20 cellular contexts compared by ENCODE assay signal in genomic region chr1:22315315-22316078, GRCh38.
DNase-seq lines count a peak whose midpoint lies in the region; ATAC-seq and TF ChIP-seq lines count a peak whose summit lies in the region.
"Had no signal": no experiment of that assay in that cellular context is flagged by ENCODE, and none has a peak within 500 bp of the region (broad histone marks: within the 10 kb centered on the region; RNA-seq: fewer than 3 reads in every experiment).

No MANE protein-coding gene starts in this region.

- ATAC-seq in SK-N-SH treated with all-trans-retinoic acid at 6 μM for 48 hours, result no peak
- ATAC-seq in left lobe of liver, result no peak
- peak; percentile 12 for ATAC-seq in upper lobe of right lung
- ATAC-seq: CD8-positive, alpha-beta T cell; GM12878 had no signal

- H3K27ac Mint-ChIP-seq in glutamatergic neuron (ENCODE audit: unreplicated experiment), result no peak overlapping the region
- H3K27ac Mint-ChIP-seq: B cell; CD8-positive, alpha-beta T cell had no signal

- H3K4me3 ChIP-seq in SK-N-SH (ENCODE audit: low read depth in 2 of 2, low read length in 1 of 2), result no peak overlapping the region
- no peak overlapping the region for H3K4me3 ChIP-seq in adrenal gland
- H3K4me3 ChIP-seq in upper lobe of right lung, result no peak overlapping the region
- H3K4me3 ChIP-seq: GM12878, PC-9 had no signal

- peaks cover 13% of the 10 kb centered on the region for H3K4me1 Mint-ChIP-seq in glutamatergic neuron (ENCODE audit: low read depth, unreplicated experiment)
- H3K4me1 Mint-ChIP-seq: B cell had no signal

- DNase-seq in SK-N-SH (peak; percentile 56), adrenal gland (peak in 4 of 7 donors; percentile 17 to 38 (median 28)), left lobe of liver (ENCODE audit: low spot score) (peak; percentile 41), upper lobe of right lung (no peak), globus pallidus (ENCODE audit: low spot score) (no peak), GM10266 (ENCODE audit: extremely low spot score) (no peak), glutamatergic neuron (no peak)
- DNase-seq: GOT3, KBM-7, MV-4-11, NCI-H1436, NCI-H2081, NCI-H510A, NCI-H82, PC-9 had no signal

- H3K9me3 Mint-ChIP-seq in glutamatergic neuron (ENCODE audit: unreplicated experiment), result peaks cover 8% of the 10 kb centered on the region
- H3K9me3 Mint-ChIP-seq: CD8-positive, alpha-beta T cell had no signal

- intact Hi-C loops in adrenal gland (cut with DNase I), result no loop called here
- intact Hi-C loops in upper lobe of right lung (cut with DNase I), result no loop called here

- no peak for TF ChIP-seq POLR2A in adrenal gland (IDR thresholded peaks at IDR 0.05)

- no peaks in the 10 kb centered on the region for H3K36me3 Mint-ChIP-seq in glutamatergic neuron (ENCODE audit: unreplicated experiment)
- H3K36me3 Mint-ChIP-seq: CD8-positive, alpha-beta T cell had no signal

- no peak overlapping the region for H3K4me2 ChIP-seq in SK-N-SH
- H3K4me2 ChIP-seq: PC-9 had no signal

- H3K4me3 Mint-ChIP-seq in glutamatergic neuron (ENCODE audit: unreplicated experiment), result no peak overlapping the region
- H3K4me3 Mint-ChIP-seq: B cell; CD8-positive, alpha-beta T cell had no signal

- H3K4me1 ChIP-seq in SK-N-SH (ENCODE audit: control insufficient read depth in 1 of 2, insufficient read depth in 2 of 2, low read depth in 1 of 2, low read length in 1 of 2) (peaks cover 0 to 45% of the 10 kb centered on the region in 2 experiments; a peak in 2 of 4 replicates), adrenal gland (replicated peaks in 1 of 2) (peaks cover 14 to 22% of the 10 kb centered on the region in 2 donors), upper lobe of right lung (no peaks in the 10 kb centered on the region)

- CTCF ChIA-PET in SK-N-SH (lab: Yijun Ruan, JAX), result interaction anchor here (0.9 to 1.2 kb wide), 2 partner anchors 210 to 212 kb away, joined by 3 read pairs; no protein-coding TSS in a partner anchor

- H3K27me3 Mint-ChIP-seq in glutamatergic neuron (ENCODE audit: unreplicated experiment), result peaks cover 9% of the 10 kb centered on the region

- no peaks in the 10 kb centered on the region for H3K9me2 ChIP-seq in SK-N-SH

- no peak overlapping the region for H2AFZ ChIP-seq in SK-N-SH (ENCODE audit: low read depth)
- H2AFZ ChIP-seq: PC-9 had no signal

- POLR2A ChIA-PET in SK-N-SH (lab: Yijun Ruan, JAX), result no interaction called here

- H3K27ac ChIP-seq in SK-N-SH (ENCODE audit: low read depth in 2 of 2, low read length in 1 of 2) (peak overlapping the region in 1 of 2 experiments; percentile 64; a peak in 2 of 4 replicates), adrenal gland (peak overlapping the region in 1 of 5 donors; percentile 33), upper lobe of right lung (no peak overlapping the region)
- H3K27ac ChIP-seq: 22Rv1, PC-9 had no signal

- WGBS in SK-N-SH (ENCODE audit: low lambda C conversion rate), result 62% methylated on average over 15 of the region's 21 CpGs
- WGBS in adrenal gland, 4 donors, result 68 to 73% (median 71%) methylated on average over 15 to 21 of the region's 21 CpGs

- no peak; the same call in 1 of the 2 replicates for TF ChIP-seq RAD21 in SK-N-SH (IDR thresholded peaks at IDR 0.05; ENCODE audit: low read length)

- H3K9me3 ChIP-seq in SK-N-SH (no peaks in the 10 kb centered on the region), adrenal gland (replicated peaks in 1 of 3) (no peaks in the 10 kb centered on the region), upper lobe of right lung (no peaks in the 10 kb centered on the region)

- no peaks in the 10 kb centered on the region for H3K36me3 ChIP-seq in SK-N-SH (replicated peaks in 1 of 2; ENCODE audit: control insufficient read depth in 1 of 2, insufficient read depth in 2 of 2, low read length in 1 of 2)
- H3K36me3 ChIP-seq in adrenal gland (replicated peaks in 1 of 2), result no peaks in the 10 kb centered on the region
- H3K36me3 ChIP-seq in upper lobe of right lung, result no peaks in the 10 kb centered on the region

- TF ChIP-seq CTCF in SK-N-SH (IDR thresholded peaks at IDR 0.05) (no peak), adrenal gland (IDR thresholded peaks at IDR 0.05) (no peak), upper lobe of right lung (IDR thresholded peaks at IDR 0.05) (no peak), GM10266 (IDR thresholded peaks at IDR 0.05; ENCODE audit: control insufficient read depth, insufficient read depth, low read depth, missing control alignments) (no peak), glutamatergic neuron (IDR thresholded peaks at IDR 0.05; ENCODE audit: partially characterized antibody, unreplicated experiment) (no peak)

- H3K9ac ChIP-seq in SK-N-SH, result no peak overlapping the region

- H3K79me2 ChIP-seq in SK-N-SH (ENCODE audit: insufficient read depth), result no peaks in the 10 kb centered on the region

- peak in 1 of 2 experiments; percentile 35; a peak in 1 of 4 replicates for TF ChIP-seq EP300 in SK-N-SH (IDR thresholded peaks at IDR 0.05; ENCODE audit: borderline replicate concordance in 1 of 2, low read depth in 1 of 2, low read length in 1 of 2)

- no peaks in the 10 kb centered on the region for H3F3A ChIP-seq in SK-N-SH (replicated peaks; ENCODE audit: insufficient read depth)

- no peaks in the 10 kb centered on the region for H4K20me1 ChIP-seq in SK-N-SH (ENCODE audit: insufficient read depth)

- no peaks in the 10 kb centered on the region; the same call in 1 of the 2 replicates for H3K27me3 ChIP-seq in SK-N-SH (ENCODE audit: insufficient read depth)
- H3K27me3 ChIP-seq in adrenal gland, result no peaks in the 10 kb centered on the region
- H3K27me3 ChIP-seq in upper lobe of right lung, result peaks cover 15% of the 10 kb centered on the region

TF ChIP-seq in SK-N-SH, 30 proteins besides CTCF, POLR2A, EP300 and RAD21 (continues in another document):
- TF ChIP-seq RFX5 (IDR thresholded peaks at IDR 0.05; ENCODE audit: low read length) (no peak), GABPA (IDR thresholded peaks at IDR 0.05; ENCODE audit: low read depth) (no peak), MXI1 (IDR thresholded peaks at IDR 0.05; ENCODE audit: low read depth, low read length) (peak; percentile 16; the same call in 1 of the 2 replicates), RCOR1 (IDR thresholded peaks at IDR 0.05; ENCODE audit: low read length) (peak; percentile 54; the same call in 1 of the 2 replicates), EZH2phosphoT487 (IDR thresholded peaks at IDR 0.05; ENCODE audit: borderline replicate concordance, low read depth) (no peak)
- TF ChIP-seq, protein P1, sequence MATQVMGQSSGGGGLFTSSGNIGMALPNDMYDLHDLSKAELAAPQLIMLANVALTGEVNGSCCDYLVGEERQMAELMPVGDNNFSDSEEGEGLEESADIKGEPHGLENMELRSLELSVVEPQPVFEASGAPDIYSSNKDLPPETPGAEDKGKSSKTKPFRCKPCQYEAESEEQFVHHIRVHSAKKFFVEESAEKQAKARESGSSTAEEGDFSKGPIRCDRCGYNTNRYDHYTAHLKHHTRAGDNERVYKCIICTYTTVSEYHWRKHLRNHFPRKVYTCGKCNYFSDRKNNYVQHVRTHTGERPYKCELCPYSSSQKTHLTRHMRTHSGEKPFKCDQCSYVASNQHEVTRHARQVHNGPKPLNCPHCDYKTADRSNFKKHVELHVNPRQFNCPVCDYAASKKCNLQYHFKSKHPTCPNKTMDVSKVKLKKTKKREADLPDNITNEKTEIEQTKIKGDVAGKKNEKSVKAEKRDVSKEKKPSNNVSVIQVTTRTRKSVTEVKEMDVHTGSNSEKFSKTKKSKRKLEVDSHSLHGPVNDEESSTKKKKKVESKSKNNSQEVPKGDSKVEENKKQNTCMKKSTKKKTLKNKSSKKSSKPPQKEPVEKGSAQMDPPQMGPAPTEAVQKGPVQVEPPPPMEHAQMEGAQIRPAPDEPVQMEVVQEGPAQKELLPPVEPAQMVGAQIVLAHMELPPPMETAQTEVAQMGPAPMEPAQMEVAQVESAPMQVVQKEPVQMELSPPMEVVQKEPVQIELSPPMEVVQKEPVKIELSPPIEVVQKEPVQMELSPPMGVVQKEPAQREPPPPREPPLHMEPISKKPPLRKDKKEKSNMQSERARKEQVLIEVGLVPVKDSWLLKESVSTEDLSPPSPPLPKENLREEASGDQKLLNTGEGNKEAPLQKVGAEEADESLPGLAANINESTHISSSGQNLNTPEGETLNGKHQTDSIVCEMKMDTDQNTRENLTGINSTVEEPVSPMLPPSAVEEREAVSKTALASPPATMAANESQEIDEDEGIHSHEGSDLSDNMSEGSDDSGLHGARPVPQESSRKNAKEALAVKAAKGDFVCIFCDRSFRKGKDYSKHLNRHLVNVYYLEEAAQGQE (IDR thresholded peaks at IDR 0.05; ENCODE audit: low read depth, low read length), result no peak

TF ChIP-seq in SK-N-SH treated with all-trans-retinoic acid at 6 μM for 48 hours, 23 proteins besides CTCF, POLR2A, EP300 and RAD21:
- TF ChIP-seq ZNF70 (CRISPR knock-in tag; IDR thresholded peaks at IDR 0.05) (no peak), GLIS3 (CRISPR knock-in tag; IDR thresholded peaks at IDR 0.05) (no peak), ESRRG (CRISPR knock-in tag; IDR thresholded peaks at IDR 0.05) (no peak), TOX (CRISPR knock-in tag; IDR thresholded peaks at IDR 0.05; ENCODE audit: borderline replicate concordance) (no peak), ZC3H10 (CRISPR knock-in tag; IDR thresholded peaks at IDR 0.05) (no peak), ZFP30 (CRISPR knock-in tag; IDR thresholded peaks at IDR 0.05) (no peak), ZNF8 (CRISPR knock-in tag; IDR thresholded peaks at IDR 0.05) (no peak), ARNTL (CRISPR knock-in tag; IDR thresholded peaks at IDR 0.05; ENCODE audit: borderline replicate concordance, low read depth) (no peak), CSRNP3 (CRISPR knock-in tag; IDR thresholded peaks at IDR 0.05) (no peak), ZFP3 (CRISPR knock-in tag; IDR thresholded peaks at IDR 0.05) (no peak)

Comparison
In these comparisons a context has a peak if more than half of its experiments do, and no peak if none do; other contexts are left out.
1. DNase-seq: peak in SK-N-SH (single experiment), adrenal gland (4 of 7) and left lobe of liver (single experiment); none in upper lobe of right lung (single experiment), globus pallidus (single experiment), GM10266 (single experiment) and glutamatergic neuron (single experiment).